Comparison of ENCODE assay signal across 19 cellular contexts in genomic region chr6:118645395-118645794, GRCh38.
"Had no signal": no experiment of that assay in that cellular context is flagged by ENCODE, and none has a peak within 500 bp of the region (broad histone marks: within the 10 kb centered on the region; RNA-seq: fewer than 3 reads in every experiment).

No MANE protein-coding gene starts in this region.

- H3K27me3 Mint-ChIP-seq: activated CD4-positive, alpha-beta memory T cell treated with anti-CD3 and anti-CD28 coated beads, Interleukin-2, amount 10 ng/mL, durations not matched to agents 7 days and 5 days; brain; central memory CD8-positive, alpha-beta T cell; stimulated activated naive CD8-positive, alpha-beta T cell treated with anti-CD3 and anti-CD28 coated beads, Interleukin-15, Interleukin-2, amounts not matched to agents 100 ng/mL and 50 ng/mL, for 24 hours had no signal

- H3K4me3 ChIP-seq: hepatocyte, lung had no signal

- H3K36me3 Mint-ChIP-seq: natural killer cell had no signal

- H3K4me3 Mint-ChIP-seq: activated CD4-positive, alpha-beta memory T cell treated with anti-CD3 and anti-CD28 coated beads, Interleukin-2, amount 10 ng/mL, durations not matched to agents 7 days and 5 days; activated T-cell treated with anti-CD3 and anti-CD28 coated beads, Interleukin-2, amount 50 U/mL, for 72 hours; brain; central memory CD8-positive, alpha-beta T cell; natural killer cell; stimulated activated naive CD8-positive, alpha-beta T cell treated with anti-CD3 and anti-CD28 coated beads, Interleukin-15, Interleukin-2, amounts not matched to agents 100 ng/mL and 50 ng/mL, for 24 hours had no signal

- H3K4me2 ChIP-seq: hepatocyte had no signal

- H2AFZ ChIP-seq: hepatocyte had no signal

- ATAC-seq: natural killer cell had no signal

- FAIRE-seq: kidney had no signal

- H3K27ac Mint-ChIP-seq: activated CD4-positive, alpha-beta memory T cell treated with anti-CD3 and anti-CD28 coated beads, Interleukin-2, amount 10 ng/mL, durations not matched to agents 7 days and 5 days; activated T-cell treated with anti-CD3 and anti-CD28 coated beads, Interleukin-2, amount 50 U/mL, for 72 hours; natural killer cell; progenitor cell of endocrine pancreas; stimulated activated naive CD8-positive, alpha-beta T cell treated with anti-CD3 and anti-CD28 coated beads, Interleukin-15, Interleukin-2, amounts not matched to agents 100 ng/mL and 50 ng/mL, for 24 hours had no signal

- H3K27ac ChIP-seq: hepatocyte had no signal

- H3K9me3 Mint-ChIP-seq: activated CD4-positive, alpha-beta memory T cell treated with anti-CD3 and anti-CD28 coated beads, Interleukin-2, amount 10 ng/mL, durations not matched to agents 7 days and 5 days; activated T-cell treated with anti-CD3 and anti-CD28 coated beads, Interleukin-2, amount 50 U/mL, for 72 hours; central memory CD8-positive, alpha-beta T cell; natural killer cell; stimulated activated naive CD8-positive, alpha-beta T cell treated with anti-CD3 and anti-CD28 coated beads, Interleukin-15, Interleukin-2, amounts not matched to agents 100 ng/mL and 50 ng/mL, for 24 hours had no signal

- DNase-seq: activated CD4-positive, alpha-beta memory T cell treated with anti-CD3 and anti-CD28 coated beads, Interleukin-2, amount 10 ng/mL, durations not matched to agents 7 days and 5 days; activated CD4-positive, alpha-beta T cell treated with anti-CD3 and anti-CD28 coated beads for 1 hour; activated CD8-positive, alpha-beta memory T cell treated with anti-CD3 and anti-CD28 coated beads, Interleukin-2, amount 50 U/mL, for 4 hours; activated T-cell treated with anti-CD3 and anti-CD28 coated beads, Interleukin-2, amount 50 U/mL, for 72 hours; amniotic stem cell; dermis blood vessel endothelial cell; kidney; natural killer cell; nucleus accumbens; stimulated activated CD4-positive, alpha-beta T cell treated with anti-CD3 and anti-CD28 coated beads, Interleukin-2, amount 100 ng/mL, for 48 hours; stimulated activated CD8-positive, alpha-beta memory T cell treated with anti-CD3 and anti-CD28 coated beads, Interleukin-4, amount 100 ng/mL, for 48 hours; SW 1271; T-helper 9 cell had no signal
